In genomic region chr21:26389971-26390641, GRCh38 we compare ENCODE assay signal across 1 cellular context.
TF ChIP-seq lines count a peak whose summit lies in the region.

No MANE protein-coding gene starts in this region.

TF ChIP-seq in GM23338, 12 proteins besides CTCF, POLR2A, EP300 and RAD21 (continued from another document):
- TF ChIP-seq REST (IDR thresholded peaks at IDR 0.05; ENCODE audit: unreplicated experiment), result no peak
- no peak for TF ChIP-seq ZNF331 (CRISPR knock-in tag; IDR thresholded peaks at IDR 0.05; ENCODE audit: low read depth)
- no peak for TF ChIP-seq ZNF114 (CRISPR knock-in tag; IDR thresholded peaks at IDR 0.05)
- no peak for TF ChIP-seq EZH2 (IDR thresholded peaks at IDR 0.05; ENCODE audit: low read depth, unreplicated experiment)
- no peak for TF ChIP-seq JUNB (IDR thresholded peaks at IDR 0.05; ENCODE audit: unreplicated experiment)
- TF ChIP-seq POLR2AphosphoS5 (IDR thresholded peaks at IDR 0.05; ENCODE audit: low read depth), result no peak
- no peak for TF ChIP-seq EZH2phosphoT487 (IDR thresholded peaks at IDR 0.05; ENCODE audit: unreplicated experiment)
TF ChIP-seq in GM23338: peak in this region for 0.
